In the genomic region with DNA sequence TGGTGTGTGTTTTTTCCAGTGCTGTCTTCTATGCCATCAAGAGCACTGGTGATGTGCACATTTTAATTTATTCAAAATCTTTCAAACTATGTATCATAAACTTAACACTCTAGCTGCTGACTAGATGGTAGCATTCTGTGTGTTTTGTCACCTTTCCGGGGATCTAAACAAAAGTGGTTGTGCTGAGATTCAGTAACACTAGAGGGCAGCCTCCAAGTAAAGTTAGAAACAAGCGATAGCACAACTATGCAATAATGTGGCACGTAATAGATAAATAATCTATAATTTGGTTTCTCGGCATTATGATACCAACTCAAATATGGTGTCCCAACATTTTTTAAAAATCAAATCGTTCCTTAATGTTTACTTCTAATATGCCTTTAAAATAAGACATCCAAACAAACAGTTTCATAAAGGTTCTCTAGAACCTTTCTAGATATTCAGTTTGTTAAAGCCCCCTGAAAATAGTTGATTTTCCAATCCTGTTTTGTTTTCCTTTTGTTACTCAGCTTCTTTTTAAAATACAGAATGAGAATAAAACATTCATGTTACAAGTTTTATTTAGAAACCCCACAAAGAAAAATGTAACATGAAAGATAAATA, we compare ENCODE assay signal across 8 cellular contexts. TPM values are rescaled to one million over a fixed set of nuclear protein-coding genes. Genes with fewer than 3 reads are reported as not detected.
DNase-seq lines count a peak whose midpoint lies in the region; FAIRE-seq and TF ChIP-seq lines count a peak whose summit lies in the region.

No MANE protein-coding gene starts in this region.

- H3F3A ChIP-seq in SU-DHL-6 (ENCODE audit: insufficient read depth) = no peaks in the 10 kb centered on the region

- in situ Hi-C loops in HAP-1 (cut with MboI; ENCODE audit: low sequenced_read_pairs) = no loop called here

- 0 out of 2 replicates have a peak, but pooled peaks cover 3% of the 10 kb centered on the region for H3K36me3 ChIP-seq in HAP-1 (replicated peaks)
- H3K36me3 ChIP-seq in SU-DHL-6 (ENCODE audit: low read length) = no peaks in the 10 kb centered on the region
- no peaks in the 10 kb centered on the region for H3K36me3 ChIP-seq in kidney (ENCODE audit: control insufficient read depth in 1 of 2, insufficient read depth in 2 of 2, low read length in 2 of 2)
- no peaks in the 10 kb centered on the region for H3K36me3 ChIP-seq in stomach

- H3K4me2 ChIP-seq in SU-DHL-6 (ENCODE audit: low read depth, low read length, poor library complexity, severe bottlenecking) = no peak overlapping the region

- H4K20me1 ChIP-seq in SU-DHL-6 (ENCODE audit: low read depth, low read length) = no peaks in the 10 kb centered on the region

- intact Hi-C loops in kidney (cut with DNase I) = no loop called here
- intact Hi-C loops in stomach (cut with DNase I; ENCODE audit: low total_unique reads) = no loop called here

- H2AFZ ChIP-seq in SU-DHL-6 (ENCODE audit: low read depth, low read length, severe bottlenecking) = no peak overlapping the region

- H3K9ac ChIP-seq in SU-DHL-6 (ENCODE audit: low read length) (no peak overlapping the region), kidney (ENCODE audit: low read length in 2 of 2) (no peak overlapping the region)

- H3K9me3 ChIP-seq in HAP-1 (no peaks in the 10 kb centered on the region), SU-DHL-6 (ENCODE audit: insufficient read depth, low read length) (no peaks in the 10 kb centered on the region), kidney (ENCODE audit: control insufficient read depth in 1 of 2, low read length in 2 of 2) (no peaks in the 10 kb centered on the region), stomach (no peaks in the 10 kb centered on the region)

- 16 to 32% (median 25%) methylated on average over 5 of the region's 5 CpGs for WGBS in stomach, 5 donors

- no peak for TF ChIP-seq EP300 in stomach (IDR thresholded peaks at IDR 0.05)

- H3K4me3 ChIP-seq in HAP-1 = no peak overlapping the region
- no peak overlapping the region for H3K4me3 ChIP-seq in SU-DHL-6 (ENCODE audit: insufficient read depth, low read length, poor library complexity, severe bottlenecking)
- H3K4me3 ChIP-seq in kidney (ENCODE audit: low read length in 2 of 2) = no peak overlapping the region
- H3K4me3 ChIP-seq in stomach = no peak overlapping the region

- H3K4me1 ChIP-seq in HAP-1 (peaks cover 29% of the 10 kb centered on the region), kidney (ENCODE audit: control insufficient read depth in 1 of 2, insufficient read depth in 1 of 2, low read depth in 1 of 2, low read length in 2 of 2) (peaks cover 0 to 9% of the 10 kb centered on the region in 2 donors), stomach (peaks cover 0 to 17% (median 4%) of the 10 kb centered on the region in 4 donors)

- H3K27ac ChIP-seq in SU-DHL-6 (ENCODE audit: low read depth, low read length) (no peak overlapping the region), kidney (ENCODE audit: low read depth in 2 of 2, low read length in 2 of 2) (no peak overlapping the region), stomach (no peak overlapping the region)

- FAIRE-seq in kidney (lab: Jason Lieb, UNC) = peak; percentile 19

- DNase-seq in D341Med (ENCODE audit: low spot score) (peak; percentile 37), HAP-1 (ENCODE audit: low spot score in 2 of 2) (peak; percentile 44 to 55), kidney (no peak), dedifferentiated amniotic fluid mesenchymal stem cell (ENCODE audit: extremely low spot score) (no peak), stomach (no peak), CD1c-positive myeloid dendritic cell (ENCODE audit: extremely low spot score) (no peak)
- no peak for DNase-seq in stimulated activated naive CD4-positive, alpha-beta T cell treated with Interleukin-2 at 50 U/mL for 16 hours (lab: John Stamatoyannopoulos, UW)

- no peaks in the 10 kb centered on the region for H3K27me3 ChIP-seq in HAP-1 (ENCODE audit: low read depth)
- no peaks in the 10 kb centered on the region for H3K27me3 ChIP-seq in SU-DHL-6 (ENCODE audit: low read length)
- H3K27me3 ChIP-seq in stomach = no peaks in the 10 kb centered on the region

- TF ChIP-seq CTCF in SU-DHL-6 (IDR thresholded peaks at IDR 0.05; ENCODE audit: insufficient read depth, low read length, poor library complexity, severe bottlenecking) (peak; percentile 60), kidney (IDR thresholded peaks at IDR 0.05; ENCODE audit: borderline replicate concordance, extremely low read depth, insufficient read depth) (peak; percentile 37), stomach (IDR thresholded peaks at IDR 0.05) (peak in 3 of 7 experiments; percentile 35 to 46 (median 36))

- TF ChIP-seq POLR2A in stomach (IDR thresholded peaks at IDR 0.05) = no peak

- H3K9me2 ChIP-seq in SU-DHL-6 (replicated peaks; ENCODE audit: insufficient read depth, low read length) = no peaks in the 10 kb centered on the region

- H3K79me2 ChIP-seq in SU-DHL-6 (ENCODE audit: insufficient read depth, low read length) = no peaks in the 10 kb centered on the region

RNA-seq across cellular contexts. Expression of a gene that starts 16.9 kb away (rescaled TPM):
- total RNA-seq in kidney = 51.6 TPM
- polyA plus RNA-seq in kidney (ENCODE audit: insufficient read depth, low read depth, low replicate concordance) = 4.0 TPM
- total RNA-seq in stomach = 10 to 100 TPM in 4 of 5 donors, 1 to 10 TPM in 1; 5.7 to 37.5 (median 23.7) TPM
- polyA plus RNA-seq in stomach = 1 to 10 TPM in 2 of 3 donors, under 1 TPM in 1; 0.37 to 1.6 (median 1.4) TPM

Comparison
In these comparisons a context has a peak if more than half of its experiments do, and no peak if none do; other contexts are left out.
1. DNase-seq: peak in D341Med (single experiment) and HAP-1 (2 of 2); none in kidney (single experiment), dedifferentiated amniotic fluid mesenchymal stem cell (single experiment), stimulated activated naive CD4-positive, alpha-beta T cell treated with Interleukin-2 at 50 U/mL for 16 hours (single experiment), stomach (single experiment) and CD1c-positive myeloid dendritic cell (single experiment).